ENCODE assay signal across 33 cellular contexts in the genomic region with DNA sequence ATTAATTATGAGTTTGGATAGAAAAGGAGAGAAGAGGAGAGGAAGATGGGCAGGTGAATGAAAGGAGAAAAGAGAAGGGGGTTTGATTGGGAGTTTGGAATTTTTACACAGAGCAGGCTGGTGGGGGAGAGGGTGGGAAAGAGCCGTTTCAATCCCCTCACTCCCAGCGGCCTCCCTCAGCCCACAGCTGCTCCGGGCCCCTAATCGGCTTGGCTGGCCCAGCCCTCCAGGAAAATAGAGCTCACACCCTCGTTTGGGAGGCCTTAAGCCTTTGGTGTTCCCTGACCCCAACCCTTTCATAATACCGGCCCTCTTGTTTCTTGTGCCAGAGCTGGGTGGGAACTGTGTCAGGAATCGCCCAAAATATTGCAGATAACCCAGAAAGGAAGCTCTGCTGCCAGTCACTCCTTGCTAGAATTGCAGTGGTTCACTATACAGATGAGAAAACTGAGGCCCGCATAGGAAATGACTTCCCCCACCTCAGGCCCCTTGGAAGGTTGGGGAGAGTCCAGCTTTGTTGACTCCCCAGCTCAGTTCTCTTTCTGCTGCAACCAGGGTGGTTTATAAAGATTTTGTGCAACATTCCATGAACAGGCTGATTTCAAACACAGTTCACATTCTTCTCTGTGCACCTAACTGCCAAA. TPM values are rescaled to one million over a fixed set of nuclear protein-coding genes. Genes with fewer than 3 reads are reported as not detected.
"Had no signal": no experiment of that assay in that cellular context is flagged by ENCODE, and none has a peak within 500 bp of the region (broad histone marks: within the 10 kb centered on the region; RNA-seq: fewer than 3 reads in every experiment).

No MANE protein-coding gene starts in this region.

- H2AFZ ChIP-seq: hepatocyte had no signal

- H3K4me2 ChIP-seq: hepatocyte had no signal

- H3K9me3 Mint-ChIP-seq: dendritic cell treated with granulocyte-macrophage colony-stimulating factor and Interleukin-4, amounts not matched to agents 40 ng/mL and 50 ng/mL, for 4 days; nephron; stimulated activated effector memory CD8-positive, alpha-beta T cell treated with anti-CD3 and anti-CD28 coated beads, Interleukin-12 subunit alpha, Interleukin-12 subunit beta, amount 100 ng/mL, for 72 hours; type B pancreatic cell had no signal

- H3K9me3 ChIP-seq: colonic mucosa, esophagus muscularis mucosa, gastroesophageal sphincter, heart left ventricle, left lung, ovary, psoas muscle, sigmoid colon, stomach, thyroid gland had no signal

- H3K36me3 Mint-ChIP-seq: mesothelial cell of epicardium; naive thymus-derived CD4-positive, alpha-beta T cell; stimulated activated effector memory CD8-positive, alpha-beta T cell treated with anti-CD3 and anti-CD28 coated beads, Interleukin-12 subunit alpha, Interleukin-12 subunit beta, amount 100 ng/mL, for 72 hours; type B pancreatic cell had no signal

- H3K4me3 Mint-ChIP-seq: dendritic cell treated with granulocyte-macrophage colony-stimulating factor and Interleukin-4, amounts not matched to agents 40 ng/mL and 50 ng/mL, for 4 days; mesothelial cell of epicardium; naive thymus-derived CD4-positive, alpha-beta T cell; nephron; stimulated activated effector memory CD8-positive, alpha-beta T cell treated with anti-CD3 and anti-CD28 coated beads, Interleukin-12 subunit alpha, Interleukin-12 subunit beta, amount 100 ng/mL, for 72 hours; type B pancreatic cell had no signal

- H3K36me3 ChIP-seq: colonic mucosa, esophagus muscularis mucosa, gastroesophageal sphincter, heart left ventricle, left lung, ovary, sigmoid colon, stomach, thyroid gland had no signal

- H3K27ac Mint-ChIP-seq: dendritic cell treated with granulocyte-macrophage colony-stimulating factor and Interleukin-4, amounts not matched to agents 40 ng/mL and 50 ng/mL, for 4 days; mesothelial cell of epicardium; naive thymus-derived CD4-positive, alpha-beta T cell; nephron; stimulated activated effector memory CD8-positive, alpha-beta T cell treated with anti-CD3 and anti-CD28 coated beads, Interleukin-12 subunit alpha, Interleukin-12 subunit beta, amount 100 ng/mL, for 72 hours; type B pancreatic cell had no signal

- H3K27ac ChIP-seq: colonic mucosa, esophagus muscularis mucosa, foreskin keratinocyte, gastroesophageal sphincter, heart left ventricle, hepatocyte, left lung, ovary, psoas muscle, sigmoid colon, stomach, thyroid gland had no signal

- ATAC-seq: foreskin keratinocyte; gastroesophageal sphincter; heart left ventricle; left lung; naive thymus-derived CD4-positive, alpha-beta T cell; psoas muscle; right cardiac atrium; stimulated activated effector memory CD8-positive, alpha-beta T cell treated with anti-CD3 and anti-CD28 coated beads, Interleukin-12 subunit alpha, Interleukin-12 subunit beta, amount 100 ng/mL, for 72 hours had no signal

- H3K27me3 ChIP-seq: colonic mucosa, ovary, thyroid gland had no signal

- DNase-seq: colonic mucosa; effector memory CD4-positive, alpha-beta T cell; foreskin keratinocyte; heart left ventricle; kidney; left lung; mesenchymal stem cell; naive thymus-derived CD4-positive, alpha-beta T cell; occipital lobe; ovary; posterior cingulate gyrus; psoas muscle; right cardiac atrium; sigmoid colon; stimulated activated CD4-positive, alpha-beta T cell treated with anti-CD3 and anti-CD28 coated beads, Interleukin-2, amount 100 ng/mL, for 24 hours; stimulated activated CD4-positive, alpha-beta T cell treated with anti-CD3 and anti-CD28 coated beads, Interleukin-4, amount 100 ng/mL, for 24 hours; stimulated activated naive CD4-positive, alpha-beta T cell treated with Interleukin-2 at 50 U/mL for 16 hours; stomach; thyroid gland had no signal

- H3K4me3 ChIP-seq: colonic mucosa, esophagus muscularis mucosa, gastroesophageal sphincter, heart left ventricle, hepatocyte, left lung, ovary, psoas muscle, sigmoid colon, stomach, thyroid gland had no signal

RNA-seq across cellular contexts. Expression of a gene that starts 18.9 kb away (rescaled TPM):
- total RNA-seq: endothelial cell of umbilical vein; esophagus muscularis mucosa; fibroblast of lung; foreskin keratinocyte; heart left ventricle; left lung; lung microvascular endothelial cell; mesothelial cell of epicardium; naive thymus-derived CD4-positive, alpha-beta T cell; psoas muscle; right cardiac atrium; sigmoid colon; skeletal muscle tissue; subcutaneous adipose tissue; urinary bladder had no signal
- polyA plus RNA-seq: endothelial cell of umbilical vein; fibroblast of lung; foreskin keratinocyte; heart left ventricle; naive thymus-derived CD4-positive, alpha-beta T cell; urinary bladder had no signal
